19 cellular contexts compared by ENCODE assay signal in genomic region chr16:56331915-56332314, GRCh38.
"Had no signal": no experiment of that assay in that cellular context is flagged by ENCODE, and none has a peak within 500 bp of the region (broad histone marks: within the 10 kb centered on the region; RNA-seq: fewer than 3 reads in every experiment).

No MANE protein-coding gene starts in this region.

- H3K27ac ChIP-seq: neutrophil, ovary, psoas muscle, testis, vagina had no signal

- ATAC-seq: activated T-cell treated with anti-CD3 and anti-CD28 coated beads, Interleukin-2, amount 50 U/mL, for 4 hours; foreskin keratinocyte; naive thymus-derived CD8-positive, alpha-beta T cell; stimulated activated effector memory CD8-positive, alpha-beta T cell treated with anti-CD3 and anti-CD28 coated beads, Interleukin-12 subunit alpha, Interleukin-12 subunit beta, amount 100 ng/mL, for 72 hours had no signal

- DNase-seq: activated CD8-positive, alpha-beta memory T cell treated with anti-CD3 and anti-CD28 coated beads, Interleukin-2, amount 50 U/mL, for 48 hours; activated naive CD4-positive, alpha-beta T cell treated with Interleukin-2 at 50 U/mL for 16 hours; activated naive CD8-positive, alpha-beta T cell treated with anti-CD3 and anti-CD28 coated beads for 36 hours; activated T-cell treated with anti-CD3 and anti-CD28 coated beads, Interleukin-2, amount 50 U/mL, for 4 hours; effector CD8-positive, alpha-beta T cell; foreskin keratinocyte; naive thymus-derived CD8-positive, alpha-beta T cell; stimulated activated CD4-positive, alpha-beta T cell treated with anti-CD3 and anti-CD28 coated beads, Interleukin-1b, Interleukin-23, amount 100 ng/mL, for 48 hours; stimulated activated naive CD8-positive, alpha-beta T cell treated with anti-CD3 and anti-CD28 coated beads, Interleukin-15, amount 100 ng/mL, for 72 hours; T-helper 1 cell; T-helper 9 cell had no signal

- H3K4me1 Mint-ChIP-seq: activated naive CD8-positive, alpha-beta T cell treated with anti-CD3 and anti-CD28 coated beads for 36 hours; naive thymus-derived CD8-positive, alpha-beta T cell; stimulated activated effector memory CD8-positive, alpha-beta T cell treated with anti-CD3 and anti-CD28 coated beads, Interleukin-12 subunit alpha, Interleukin-12 subunit beta, amount 100 ng/mL, for 72 hours; stimulated activated naive CD8-positive, alpha-beta T cell treated with anti-CD3 and anti-CD28 coated beads, Interleukin-15, amount 100 ng/mL, for 72 hours had no signal

- H3K36me3 Mint-ChIP-seq: activated naive CD8-positive, alpha-beta T cell treated with anti-CD3 and anti-CD28 coated beads for 36 hours; mesothelial cell of epicardium; naive thymus-derived CD8-positive, alpha-beta T cell had no signal

- H3K27ac Mint-ChIP-seq: activated naive CD8-positive, alpha-beta T cell treated with anti-CD3 and anti-CD28 coated beads for 36 hours; dendritic cell treated with granulocyte-macrophage colony-stimulating factor and Interleukin-4, amounts not matched to agents 40 ng/mL and 50 ng/mL, for 4 days; mesothelial cell of epicardium; stimulated activated effector memory CD8-positive, alpha-beta T cell treated with anti-CD3 and anti-CD28 coated beads, Interleukin-12 subunit alpha, Interleukin-12 subunit beta, amount 100 ng/mL, for 72 hours had no signal

- H3K4me3 Mint-ChIP-seq: activated naive CD8-positive, alpha-beta T cell treated with anti-CD3 and anti-CD28 coated beads for 36 hours; activated T-cell treated with anti-CD3 and anti-CD28 coated beads, Interleukin-2, amount 50 U/mL, for 4 hours; dendritic cell treated with granulocyte-macrophage colony-stimulating factor and Interleukin-4, amounts not matched to agents 40 ng/mL and 50 ng/mL, for 4 days; mesothelial cell of epicardium; naive thymus-derived CD8-positive, alpha-beta T cell; stimulated activated effector memory CD8-positive, alpha-beta T cell treated with anti-CD3 and anti-CD28 coated beads, Interleukin-12 subunit alpha, Interleukin-12 subunit beta, amount 100 ng/mL, for 72 hours; stimulated activated naive CD8-positive, alpha-beta T cell treated with anti-CD3 and anti-CD28 coated beads, Interleukin-15, amount 100 ng/mL, for 72 hours had no signal

- H3K9me3 Mint-ChIP-seq: activated naive CD8-positive, alpha-beta T cell treated with anti-CD3 and anti-CD28 coated beads for 36 hours; activated T-cell treated with anti-CD3 and anti-CD28 coated beads, Interleukin-2, amount 50 U/mL, for 4 hours; dendritic cell treated with granulocyte-macrophage colony-stimulating factor and Interleukin-4, amounts not matched to agents 40 ng/mL and 50 ng/mL, for 4 days; mesothelial cell of epicardium; naive thymus-derived CD8-positive, alpha-beta T cell; stimulated activated effector memory CD8-positive, alpha-beta T cell treated with anti-CD3 and anti-CD28 coated beads, Interleukin-12 subunit alpha, Interleukin-12 subunit beta, amount 100 ng/mL, for 72 hours; stimulated activated naive CD8-positive, alpha-beta T cell treated with anti-CD3 and anti-CD28 coated beads, Interleukin-15, amount 100 ng/mL, for 72 hours had no signal

- H3K27me3 Mint-ChIP-seq: activated naive CD8-positive, alpha-beta T cell treated with anti-CD3 and anti-CD28 coated beads for 36 hours; naive thymus-derived CD8-positive, alpha-beta T cell; stimulated activated naive CD8-positive, alpha-beta T cell treated with anti-CD3 and anti-CD28 coated beads, Interleukin-15, amount 100 ng/mL, for 72 hours had no signal
